In the genomic region with DNA sequence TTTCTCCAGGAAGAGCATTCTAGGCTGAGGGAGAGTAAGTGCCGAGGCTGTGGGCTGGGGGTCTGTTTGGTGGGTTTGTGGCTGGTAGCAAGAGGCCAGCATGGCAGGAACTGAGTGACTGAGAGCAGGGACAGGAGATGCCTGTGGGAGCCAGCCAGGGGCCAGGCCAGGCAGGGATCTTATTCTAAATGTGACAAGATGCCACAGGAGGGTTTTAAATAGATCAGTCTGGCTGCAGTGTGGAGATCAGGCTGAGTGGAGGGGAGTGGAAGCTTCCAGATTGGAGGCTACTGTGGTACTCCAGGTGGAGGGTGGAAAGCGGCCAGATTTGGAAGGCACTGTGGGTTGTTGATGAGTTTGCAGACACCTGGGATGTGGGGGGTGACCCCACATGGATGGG, we compare ENCODE assay signal across 4 cellular contexts. TPM values are rescaled to one million over a fixed set of nuclear protein-coding genes. Genes with fewer than 3 reads are reported as not detected.
"Had no signal": no experiment of that assay in that cellular context is flagged by ENCODE, and none has a peak within 500 bp of the region (broad histone marks: within the 10 kb centered on the region; RNA-seq: fewer than 3 reads in every experiment).

No MANE protein-coding gene starts in this region.

RNA-seq across cellular contexts. Expression of a gene that starts 28.9 kb away (rescaled TPM):
- total RNA-seq: GM23338, HT-29, IMR-90, K562 had no signal
- polyA plus RNA-seq: IMR-90 had no signal
